Comparison of ENCODE assay signal across 8 cellular contexts in genomic region chr15:63048115-63048985, GRCh38. TPM values are rescaled to one million over a fixed set of nuclear protein-coding genes. Genes with fewer than 3 reads are reported as not detected.
DNase-seq lines count a peak whose midpoint lies in the region; TF ChIP-seq lines count a peak whose summit lies in the region.

No MANE protein-coding gene starts in this region.

- no peak overlapping the region for H4K91ac ChIP-seq in H9 (ENCODE audit: insufficient read length, low read depth, low read length)

- no peak overlapping the region for H2BK15ac ChIP-seq in H9 (ENCODE audit: low read depth, low read length)

- peak overlapping the region; percentile 13 for H3K18ac ChIP-seq in H9 (ENCODE audit: insufficient read length, low read depth, low read length)

- H3K4me1 ChIP-seq in H9 (ENCODE audit: insufficient read depth, low read length): peaks cover 7% of the 10 kb centered on the region
- H3K4me1 ChIP-seq in Loucy (ENCODE audit: insufficient read depth, low read length, poor library complexity, severe bottlenecking): peaks cover 50% of the 10 kb centered on the region
- H3K4me1 ChIP-seq in neutrophil (ENCODE audit: control insufficient read depth in 1 of 2, insufficient read depth in 1 of 2, low read depth in 1 of 2, low read length in 1 of 2): peaks cover 22 to 58% of the 10 kb centered on the region in 2 experiments

- no peak overlapping the region for H3K27ac ChIP-seq in H9 (ENCODE audit: insufficient read length, low read depth, low read length)
- peak overlapping the region; percentile 82 for H3K27ac ChIP-seq in neutrophil
- H3K27ac ChIP-seq in substantia nigra (ENCODE audit: low read depth, low read length, poor library complexity, severe bottlenecking): peak overlapping the region; percentile 75

- peak overlapping the region; percentile 72 for H3K14ac ChIP-seq in H9 (ENCODE audit: insufficient read depth, low read length)

- H4K20me1 ChIP-seq in H9 (ENCODE audit: control insufficient read depth, insufficient read depth, insufficient read length): no peaks in the 10 kb centered on the region
- H4K20me1 ChIP-seq in Loucy (ENCODE audit: insufficient read depth, low read length, poor library complexity, severe bottlenecking): peaks cover 4% of the 10 kb centered on the region

- H3K9me3 Mint-ChIP-seq in H9: no peaks in the 10 kb centered on the region

- peak overlapping the region; percentile 87 for H3K4me2 ChIP-seq in H9 (ENCODE audit: insufficient read depth, insufficient read length, low read length)
- peak overlapping the region; percentile 90 for H3K4me2 ChIP-seq in Loucy (ENCODE audit: low read depth, low read length, poor library complexity, severe bottlenecking)

- no CpG with 5 or more reads among the region's 87 CpGs for WGBS in H9 (ENCODE audit: extremely low coverage, insufficient read length, low lambda C conversion rate)

- peak overlapping the region; percentile 83 to 91 for H3K4me3 Mint-ChIP-seq in H9

- H3K56ac ChIP-seq in H9 (ENCODE audit: insufficient read length, low read depth, low read length): no peak overlapping the region

- H3K36me3 Mint-ChIP-seq in H9 (ENCODE audit: insufficient read depth in 1 of 3, low read depth in 3 of 3): peaks cover 26 to 90% (median 78%) of the 10 kb centered on the region in 3 experiments

- no peak overlapping the region for H2AFZ ChIP-seq in H9 (ENCODE audit: low read length)
- H2AFZ ChIP-seq in Loucy (ENCODE audit: low read length): peak overlapping the region; percentile 85

- peaks cover 22% of the 10 kb centered on the region for H3K23me2 ChIP-seq in H9 (ENCODE audit: insufficient read length, low read depth, low read length, poor library complexity, severe bottlenecking)

- no peak overlapping the region for H2BK20ac ChIP-seq in H9 (ENCODE audit: low read depth, low read length, poor library complexity, severe bottlenecking)

- H4K5ac ChIP-seq in H9 (ENCODE audit: insufficient read length, low read depth, low read length): no peak overlapping the region

- H2BK12ac ChIP-seq in H9 (ENCODE audit: insufficient read length, low read depth, low read length): no peak overlapping the region

- no peak overlapping the region for H2AK5ac ChIP-seq in H9 (ENCODE audit: insufficient read length, low read length)

- peak overlapping the region; percentile 96 for H3K4me3 ChIP-seq in Loucy (ENCODE audit: low read length, poor library complexity, severe bottlenecking)
- peak overlapping the region; percentile 88 to 93 for H3K4me3 ChIP-seq in neutrophil (ENCODE audit: low read depth in 1 of 2, low read length in 1 of 2)

- DNase-seq in G401 (ENCODE audit: low spot score): peak; percentile 84
- DNase-seq in H9: peak; percentile 96
- peak; percentile 6 for DNase-seq in SIG-M5 (lab: John Stamatoyannopoulos, UW)
- DNase-seq in activated gamma-delta T cell treated with anti-CD3 and anti-CD28 coated beads, Interleukin-2, amount 50 U/mL, for 16 hours (ENCODE audit: low read depth): peak; percentile 79
- DNase-seq in foreskin melanocyte: peak; percentile 76
- DNase-seq in substantia nigra (lab: John Stamatoyannopoulos, UW): peak; percentile 41 to 96 (median 87)

- H3K36me3 ChIP-seq in Loucy (ENCODE audit: insufficient read depth, low read length): no peaks in the 10 kb centered on the region
- H3K36me3 ChIP-seq in neutrophil: no peaks in the 10 kb centered on the region

- H3K27me3 ChIP-seq in H9 (ENCODE audit: insufficient read depth, low read length) (no peaks in the 10 kb centered on the region), Loucy (ENCODE audit: insufficient read depth, low read length, poor library complexity, severe bottlenecking) (no peaks in the 10 kb centered on the region), neutrophil (peaks cover 45% of the 10 kb centered on the region)

- H2BK5ac ChIP-seq in H9 (ENCODE audit: insufficient read length, low read length): no peak overlapping the region

- H3K27me3 Mint-ChIP-seq in H9 (ENCODE audit: low read depth): peaks cover 1% of the 10 kb centered on the region

- in situ Hi-C loops in G401 (cut with HindIII; ENCODE audit: low sequenced_read_pairs): no loop called here

- H3F3A ChIP-seq in Loucy (ENCODE audit: low read depth): no peaks in the 10 kb centered on the region

- H3K27ac Mint-ChIP-seq in H9: peak overlapping the region; percentile 95 to 97 (median 95)

- H3K9me2 ChIP-seq in Loucy (replicated peaks; ENCODE audit: low read depth, low read length): no peaks in the 10 kb centered on the region

- H2BK120ac ChIP-seq in H9 (ENCODE audit: low read depth, low read length, poor library complexity, severe bottlenecking): no peak overlapping the region

- H3K79me1 ChIP-seq in H9 (ENCODE audit: insufficient read depth, low read depth, low read length, poor library complexity, severe bottlenecking): no peaks in the 10 kb centered on the region

- H4K8ac ChIP-seq in H9 (replicated peaks; ENCODE audit: insufficient read length, low read depth, low read length): no peak overlapping the region

- H3K23ac ChIP-seq in H9 (ENCODE audit: insufficient read length, low read depth, low read length): no peak overlapping the region

- H3K9ac ChIP-seq in H9 (ENCODE audit: extremely low read depth, insufficient read length, low read length): peak overlapping the region; percentile 55
- peak overlapping the region; percentile 83 for H3K9ac ChIP-seq in Loucy (ENCODE audit: low read depth, low read length, poor library complexity, severe bottlenecking)

- H3K9me3 ChIP-seq in H9 (ENCODE audit: control insufficient read depth, low read depth, low read length) (no peaks in the 10 kb centered on the region), Loucy (ENCODE audit: insufficient read depth, low read depth, low read length) (no peaks in the 10 kb centered on the region), neutrophil (no peaks in the 10 kb centered on the region)

- TF ChIP-seq CTCF in H9 (conservative IDR thresholded peaks at IDR 0.05) (peak; percentile 97), Loucy (conservative IDR thresholded peaks at IDR 0.05; ENCODE audit: low read length) (peak; percentile 92), neutrophil (IDR thresholded peaks at IDR 0.05) (peak; percentile 85)

- peaks cover 79 to 82% of the 10 kb centered on the region in 2 experiments for H3K4me1 Mint-ChIP-seq in H9

- H3T11ph ChIP-seq in H9 (ENCODE audit: low read length): no peak overlapping the region

- no peak overlapping the region for H3K4ac ChIP-seq in H9 (ENCODE audit: low read depth, low read length)

- H3K79me2 ChIP-seq in H9 (ENCODE audit: insufficient read depth, low read length) (peaks cover 9% of the 10 kb centered on the region; the same call in 1 of the 2 replicates), Loucy (ENCODE audit: insufficient read depth, low read length) (peaks cover 50% of the 10 kb centered on the region)

RNA-seq across cellular contexts. Expression of gene TPM1, which starts 5.8 kb away (rescaled TPM):
- total RNA-seq in G401 (2014; rRNA removed; shearing (Covaris generic)): 768 and 828 TPM in 2 replicates
- 731 and 748 TPM in 2 replicates for total RNA-seq in H9 (2021)

Comparison
In these comparisons a context has a peak if more than half of its experiments do, and no peak if none do; other contexts are left out.
1. DNase-seq: peak in every context shown above with its lines; median percentile 96 in H9; 87 in substantia nigra; 84 in G401; 79 in activated gamma-delta T cell treated with anti-CD3 and anti-CD28 coated beads, Interleukin-2, amount 50 U/mL, for 16 hours; 76 in foreskin melanocyte; 6 in SIG-M5.